ENCODE assay signal across 8 cellular contexts in genomic region chr6:33410050-33410710, GRCh38. TPM values are rescaled to one million over a fixed set of nuclear protein-coding genes. Genes with fewer than 3 reads are reported as not detected.
DNase-seq lines count a peak whose midpoint lies in the region; ATAC-seq and TF ChIP-seq lines count a peak whose summit lies in the region.

No MANE protein-coding gene starts in this region.

- peaks cover 30% of the 10 kb centered on the region for H3K36me3 Mint-ChIP-seq in activated naive CD8-positive, alpha-beta T cell treated with anti-CD3 and anti-CD28 coated beads for 36 hours

- WGBS in ovary, 3 donors = 0 to 1% (median 0%) methylated on average over 10 to 65 of the region's 65 CpGs
- under 1% methylated on average over 65 of the region's 65 CpGs for WGBS in thymus

- no peaks in the 10 kb centered on the region for H3K36me3 ChIP-seq in ovary
- peaks cover 43% of the 10 kb centered on the region for H3K36me3 ChIP-seq in thymus (ENCODE audit: control insufficient read depth, insufficient read depth)

- H3K27ac Mint-ChIP-seq in activated naive CD8-positive, alpha-beta T cell treated with anti-CD3 and anti-CD28 coated beads for 36 hours = peak overlapping the region; percentile 87

- peaks cover 37% of the 10 kb centered on the region for H3K4me1 Mint-ChIP-seq in activated naive CD8-positive, alpha-beta T cell treated with anti-CD3 and anti-CD28 coated beads for 36 hours

- TF ChIP-seq POLR2A in ovary (IDR thresholded peaks at IDR 0.05) = peak; percentile 61

- H3K9me3 ChIP-seq in ovary (no peaks in the 10 kb centered on the region), thymus (ENCODE audit: control insufficient read depth) (no peaks in the 10 kb centered on the region)

- H3K27ac ChIP-seq in ovary (peak overlapping the region; percentile 96 to 98), thymus (ENCODE audit: low read depth) (peak overlapping the region; percentile 95)

- DNase-seq in GM12864 (ENCODE audit: low read depth) (peak; percentile 82), NCI-H1105 treated with DMSO at 0.1 percent for 48 hours (lab: John Stamatoyannopoulos, UW) (peak; percentile 97), SKM-1 (lab: John Stamatoyannopoulos, UW; ENCODE audit: unreplicated experiment) (peak; percentile 98), head of caudate nucleus (peak; percentile 94 to 99 (median 98)), ovary (peak; percentile 97 to 99 (median 98))
- DNase-seq in activated naive CD8-positive, alpha-beta T cell treated with anti-CD3 and anti-CD28 coated beads for 36 hours = peak; percentile 99

- ATAC-seq in HG02678 (IDR thresholded peaks at IDR 0.05; ENCODE audit: unreplicated experiment) = peak; percentile 90

- peak overlapping the region; percentile 79 for H3K4me3 Mint-ChIP-seq in activated naive CD8-positive, alpha-beta T cell treated with anti-CD3 and anti-CD28 coated beads for 36 hours

- TF ChIP-seq CTCF in GM12864 (IDR thresholded peaks at IDR 0.05; ENCODE audit: low read depth, low read length, missing control alignments) (no peak), ovary (IDR thresholded peaks at IDR 0.05) (no peak)

- no peaks in the 10 kb centered on the region for H3K27me3 Mint-ChIP-seq in activated naive CD8-positive, alpha-beta T cell treated with anti-CD3 and anti-CD28 coated beads for 36 hours

- peak; percentile 84 for TF ChIP-seq EP300 in ovary (IDR thresholded peaks at IDR 0.05)

- no peaks in the 10 kb centered on the region for H3K9me3 Mint-ChIP-seq in activated naive CD8-positive, alpha-beta T cell treated with anti-CD3 and anti-CD28 coated beads for 36 hours

- H3K27me3 ChIP-seq in ovary = no peaks in the 10 kb centered on the region
- no peaks in the 10 kb centered on the region for H3K27me3 ChIP-seq in thymus (ENCODE audit: control insufficient read depth, insufficient read depth)

- peak overlapping the region; percentile 70 for H3K4me3 ChIP-seq in GM12864 (ENCODE audit: low read depth, low read length)
- peak overlapping the region; percentile 98 for H3K4me3 ChIP-seq in ovary
- peak overlapping the region; percentile 88 for H3K4me3 ChIP-seq in thymus (ENCODE audit: low read length)

- H3K4me1 ChIP-seq in ovary (ENCODE audit: insufficient read depth) (no peaks in the 10 kb centered on the region), thymus (ENCODE audit: control insufficient read depth, insufficient read depth, low read length) (peaks cover 5% of the 10 kb centered on the region)

- intact Hi-C loops in head of caudate nucleus (cut with DNase I) (loop anchor here (1.0 to 10.0 kb wide), 4 partner anchors 8 to 205 kb away; partner anchors contain the start of genes CUTA, HSD17B8, KIFC1 and RGL2), ovary (cut with DNase I) (loop anchor here in 3 of 4 donors (10.0 kb wide), 3 partner anchors 95 to 135 kb away; partner anchors contain the start of genes B3GALT4 (in 1 of the 3), RGL2 (in 1 of the 3), RPS18 (in 1 of the 3) and TAPBP (in 1 of the 3))

RNA-seq across cellular contexts. Expression of gene PHF1, which starts 0.6 kb away (rescaled TPM):
- total RNA-seq in activated naive CD8-positive, alpha-beta T cell treated with anti-CD3 and anti-CD28 coated beads for 36 hours = 10 to 100 TPM; 23.5 to 26.0 TPM
- total RNA-seq in ovary = 100 to 1,000 TPM in 5 of 7 donors, 10 to 100 TPM in 2; 94.3 to 182 (median 123) TPM
- polyA plus RNA-seq in ovary = 100 to 1,000 TPM in 1 of 2 donors, 10 to 100 TPM in 1; 80.7 to 179 TPM
- polyA plus RNA-seq in thymus = 141 TPM

RNA-seq across cellular contexts. Expression of gene CUTA, which starts 7.7 kb away (rescaled TPM):
- total RNA-seq in activated naive CD8-positive, alpha-beta T cell treated with anti-CD3 and anti-CD28 coated beads for 36 hours = 100 to 1,000 TPM; 125 to 126 TPM
- 100 to 1,000 TPM; 125 to 238 (median 177) TPM for total RNA-seq in ovary
- 100 to 1,000 TPM; 173 to 250 TPM for polyA plus RNA-seq in ovary
- 199 TPM for polyA plus RNA-seq in thymus

RNA-seq across cellular contexts. Expression of gene SYNGAP1, which starts 9.7 kb away (rescaled TPM):
- 10 to 100 TPM; 26.4 to 29.3 TPM for total RNA-seq in activated naive CD8-positive, alpha-beta T cell treated with anti-CD3 and anti-CD28 coated beads for 36 hours
- total RNA-seq in ovary = 10 to 100 TPM; 17.5 to 60.0 (median 43.1) TPM
- polyA plus RNA-seq in ovary (10 to 100 TPM; 14.6 to 29.8 TPM), thymus (26.7 TPM)

RNA-seq across cellular contexts. Expression of gene KIFC1, which starts 18.6 kb away (rescaled TPM):
- total RNA-seq in activated naive CD8-positive, alpha-beta T cell treated with anti-CD3 and anti-CD28 coated beads for 36 hours = 10 to 100 TPM; 74.1 to 76.9 TPM
- 1 to 10 TPM in 6 of 7 donors, under 1 TPM in 1; 0.60 to 3.9 (median 2.2) TPM for total RNA-seq in ovary
- polyA plus RNA-seq in ovary (1 to 10 TPM; 1.7 to 2.3 TPM), thymus (5.5 TPM)

RNA-seq across cellular contexts. Expression of gene ZBTB9, which starts 44.2 kb away (rescaled TPM):
- total RNA-seq in activated naive CD8-positive, alpha-beta T cell treated with anti-CD3 and anti-CD28 coated beads for 36 hours = 10 to 100 TPM; 11.3 to 11.7 TPM
- total RNA-seq in ovary = 10 to 100 TPM in 3 of 7 donors, 1 to 10 TPM in 4; 2.4 to 13.5 (median 8.8) TPM
- polyA plus RNA-seq in ovary (10 to 100 TPM in 1 of 2 donors, 1 to 10 TPM in 1; 5.5 to 10.8 TPM), thymus (9.0 TPM)

Comparison
In these comparisons a context has a peak if more than half of its experiments do, and no peak if none do; other contexts are left out.
1. Peak in every context shown above with its lines: DNase-seq, ATAC-seq, H3K4me3 ChIP-seq and H3K27ac ChIP-seq.